In genomic region chr9:88590558-88591146, GRCh38 we compare ENCODE assay signal across 3 cellular contexts.
TF ChIP-seq lines count a peak whose summit lies in the region.

No MANE protein-coding gene starts in this region.

TF ChIP-seq in SK-N-SH, 30 proteins besides CTCF, POLR2A, EP300 and RAD21 (continued from another document):
- no peak for TF ChIP-seq REST (IDR thresholded peaks at IDR 0.05; ENCODE audit: low read depth, low read length)
- TF ChIP-seq TAF1 (IDR thresholded peaks at IDR 0.05; ENCODE audit: borderline replicate concordance, low read depth, low read length), result no peak
- TF ChIP-seq GATA2 (CRISPR knock-in tag; IDR thresholded peaks at IDR 0.05), result no peak
- TF ChIP-seq IRF3 (IDR thresholded peaks at IDR 0.05; ENCODE audit: low read depth, low read length), result no peak
- TF ChIP-seq ELF1 (IDR thresholded peaks at IDR 0.05), result no peak
- no peak for TF ChIP-seq MAX (IDR thresholded peaks at IDR 0.05; ENCODE audit: low read depth)
- TF ChIP-seq MEF2A (IDR thresholded peaks at IDR 0.05; ENCODE audit: borderline replicate concordance, low read depth), result no peak
- no peak for TF ChIP-seq SMC3 (IDR thresholded peaks at IDR 0.05; ENCODE audit: low read depth, low read length)
- no peak for TF ChIP-seq YY1 (IDR thresholded peaks at IDR 0.05; ENCODE audit: low read depth)

TF ChIP-seq in SK-N-SH treated with all-trans-retinoic acid at 6 μM for 48 hours, 23 proteins besides CTCF, POLR2A, EP300 and RAD21 (continued from another document):
- TF ChIP-seq ZNF70 (CRISPR knock-in tag; IDR thresholded peaks at IDR 0.05) (no peak), CSDC2 (CRISPR knock-in tag; IDR thresholded peaks at IDR 0.05) (no peak), RARB (CRISPR knock-in tag; IDR thresholded peaks at IDR 0.05) (no peak), ZFP3 (CRISPR knock-in tag; IDR thresholded peaks at IDR 0.05) (no peak), ARNTL (CRISPR knock-in tag; IDR thresholded peaks at IDR 0.05; ENCODE audit: borderline replicate concordance, low read depth) (no peak), GLIS3 (CRISPR knock-in tag; IDR thresholded peaks at IDR 0.05) (no peak), TCF4 (CRISPR knock-in tag; IDR thresholded peaks at IDR 0.05; ENCODE audit: borderline replicate concordance) (no peak), TOX (CRISPR knock-in tag; IDR thresholded peaks at IDR 0.05; ENCODE audit: borderline replicate concordance) (no peak), ZFP30 (CRISPR knock-in tag; IDR thresholded peaks at IDR 0.05) (no peak)

TF ChIP-seq in IMR-90, 13 proteins besides CTCF, POLR2A, EP300 and RAD21 (continued from another document):
- TF ChIP-seq CEBPB (IDR thresholded peaks at IDR 0.05; ENCODE audit: low read depth, low read length), result peak; percentile 56; the same call in 1 of the 2 replicates
- no peak for TF ChIP-seq SMC3 (IDR thresholded peaks at IDR 0.05; ENCODE audit: low read depth, low read length)
- TF ChIP-seq USF2 (IDR thresholded peaks at IDR 0.05; ENCODE audit: low read depth, low read length), result no peak
- TF ChIP-seq RCOR1 (IDR thresholded peaks at IDR 0.05; ENCODE audit: insufficient replicate concordance, low read length), result no peak
TF ChIP-seq in IMR-90: peak in this region for 1.
